ENCODE assay signal across 9 cellular contexts in genomic region chr7:620052-620451, GRCh38.
A peak's percentile ranks its signal among the peaks of the same experiment; 100 is the strongest.
DNase-seq lines count a peak whose midpoint lies in the region; ATAC-seq and TF ChIP-seq lines count a peak whose summit lies in the region.
"Had no signal": no experiment of that assay in that cellular context is flagged by ENCODE, and none has a peak within 500 bp of the region (broad histone marks: within the 10 kb centered on the region; RNA-seq: fewer than 3 reads in every experiment).

No MANE protein-coding gene starts in this region.

- POLR2A ChIA-PET in MCF 10A (lab: Yijun Ruan, JAX), result no interaction called here
- POLR2A ChIA-PET in activated CD4-positive, alpha-beta memory T cell treated with anti-CD3 and anti-CD28 coated beads for 36 hours (lab: Charles Lee), result interaction anchor here (1.1 to 3.6 kb wide), 2 partner anchors 16 to 18 kb away, joined by 4 to 31 read pairs; no protein-coding TSS in a partner anchor

- H3K27me3 ChIP-seq in breast epithelium, result no peaks in the 10 kb centered on the region
- H3K27me3 ChIP-seq: esophagus muscularis mucosa had no signal

- no peak for TF ChIP-seq POLR2A in breast epithelium (IDR thresholded peaks at IDR 0.05)

- no peak for TF ChIP-seq CTCF in MCF 10A (IDR thresholded peaks at IDR 0.05; ENCODE audit: unreplicated experiment)
- TF ChIP-seq CTCF in breast epithelium (IDR thresholded peaks at IDR 0.05), result no peak
- no peak for TF ChIP-seq CTCF in nephron progenitor cell (IDR thresholded peaks at IDR 0.05)

- no peaks in the 10 kb centered on the region for H3K36me3 ChIP-seq in breast epithelium
- H3K36me3 ChIP-seq: esophagus muscularis mucosa had no signal

- no peak overlapping the region for H3K27ac ChIP-seq in breast epithelium
- H3K27ac ChIP-seq: esophagus muscularis mucosa had no signal

- H3K36me3 Mint-ChIP-seq in MCF 10A (ENCODE audit: insufficient read depth, unreplicated experiment), result peaks cover 7% of the 10 kb centered on the region
- H3K36me3 Mint-ChIP-seq in activated CD4-positive, alpha-beta memory T cell treated with anti-CD3 and anti-CD28 coated beads for 36 hours, result peaks cover 44% of the 10 kb centered on the region
- H3K36me3 Mint-ChIP-seq in nephron progenitor cell (ENCODE audit: low read depth), result peaks cover 62% of the 10 kb centered on the region

- no peak overlapping the region for H3K4me3 ChIP-seq in breast epithelium
- H3K4me3 ChIP-seq: esophagus muscularis mucosa had no signal

- CTCF ChIA-PET in MCF 10A (lab: Yijun Ruan, JAX), result interaction anchor here (0.6 to 0.7 kb wide), 2 partner anchors 216 to 255 kb away, joined by 3 read pairs; no protein-coding TSS in a partner anchor
- CTCF ChIA-PET in activated CD4-positive, alpha-beta memory T cell treated with anti-CD3 and anti-CD28 coated beads for 36 hours (lab: Charles Lee), result interaction anchor here (0.7 to 1.1 kb wide), 3 partner anchors 16 to 26 kb away, joined by 3 to 6 read pairs (median 4); no protein-coding TSS in a partner anchor

- intact Hi-C loops in MCF 10A (cut with micrococcal nuclease), result no loop called here
- intact Hi-C loops in breast epithelium (cut with DNase I; ENCODE audit: low total_unique reads), result no loop called here
- intact Hi-C loops in activated CD4-positive, alpha-beta memory T cell treated with anti-CD3 and anti-CD28 coated beads for 36 hours (cut with micrococcal nuclease), result loop anchor here (2.0 kb wide), 1 partner anchor 21 kb away; no protein-coding TSS in a partner anchor

- H3K27ac Mint-ChIP-seq in MCF 10A (ENCODE audit: low read depth, unreplicated experiment) (no peak overlapping the region), nephron progenitor cell (no peak overlapping the region)
- peak overlapping the region; percentile 97 for H3K27ac Mint-ChIP-seq in activated CD4-positive, alpha-beta memory T cell treated with anti-CD3 and anti-CD28 coated beads for 36 hours

- H3K9me3 ChIP-seq in breast epithelium, result peaks cover 11 to 14% of the 10 kb centered on the region in 2 donors

- peak; percentile 24 for DNase-seq in MCF 10A (ENCODE audit: unreplicated experiment)
- DNase-seq in breast epithelium (ENCODE audit: low spot score in 2 of 2), result no peak
- peak; percentile 29 for DNase-seq in activated CD4-positive, alpha-beta memory T cell treated with anti-CD3 and anti-CD28 coated beads for 36 hours
- DNase-seq in glomerular endothelial cell (ENCODE audit: extremely low read depth, low read depth, low spot score), result peak; percentile 90
- DNase-seq in NCI-H1436 (lab: John Stamatoyannopoulos, UW), result no peak
- DNase-seq in amygdala (lab: John Stamatoyannopoulos, UW), result no peak
- no peak for DNase-seq in nephron progenitor cell

- peaks cover 8% of the 10 kb centered on the region for H3K4me1 Mint-ChIP-seq in MCF 10A (ENCODE audit: insufficient read depth, unreplicated experiment)
- H3K4me1 Mint-ChIP-seq in activated CD4-positive, alpha-beta memory T cell treated with anti-CD3 and anti-CD28 coated beads for 36 hours (ENCODE audit: low read depth), result peaks cover 43% of the 10 kb centered on the region
- H3K4me1 Mint-ChIP-seq in nephron progenitor cell, result peaks cover 8% of the 10 kb centered on the region

- no TSS peak for BruUV-seq in MCF 10A (replicated peaks; lab: Mats Ljungman, UMichigan)

- H3K4me3 Mint-ChIP-seq in MCF 10A (ENCODE audit: unreplicated experiment) (no peak overlapping the region), nephron progenitor cell (no peak overlapping the region)
- no peak overlapping the region for H3K4me3 Mint-ChIP-seq in activated CD4-positive, alpha-beta memory T cell treated with anti-CD3 and anti-CD28 coated beads for 36 hours

- H3K27me3 Mint-ChIP-seq in MCF 10A (ENCODE audit: insufficient read depth, unreplicated experiment), result no peaks in the 10 kb centered on the region
- H3K27me3 Mint-ChIP-seq in activated CD4-positive, alpha-beta memory T cell treated with anti-CD3 and anti-CD28 coated beads for 36 hours, result no peaks in the 10 kb centered on the region
- H3K27me3 Mint-ChIP-seq in nephron progenitor cell (ENCODE audit: low read depth, poor library complexity), result peaks cover 5% of the 10 kb centered on the region

- no peak for ATAC-seq in GM21737 (IDR thresholded peaks at IDR 0.05; ENCODE audit: unreplicated experiment)

- H3K4me1 ChIP-seq in breast epithelium, result no peaks in the 10 kb centered on the region
- H3K4me1 ChIP-seq: esophagus muscularis mucosa had no signal

- H3K9me3 Mint-ChIP-seq in MCF 10A (ENCODE audit: unreplicated experiment) (peaks cover 10% of the 10 kb centered on the region), nephron progenitor cell (peaks cover 67% of the 10 kb centered on the region)
- peaks cover 41% of the 10 kb centered on the region for H3K9me3 Mint-ChIP-seq in activated CD4-positive, alpha-beta memory T cell treated with anti-CD3 and anti-CD28 coated beads for 36 hours

Comparison
In these comparisons a context has a peak if more than half of its experiments do, and no peak if none do; other contexts are left out.
1. DNase-seq: peak in MCF 10A (single experiment), activated CD4-positive, alpha-beta memory T cell treated with anti-CD3 and anti-CD28 coated beads for 36 hours (single experiment) and glomerular endothelial cell (single experiment); none in breast epithelium (0 of 2), NCI-H1436 (single experiment), amygdala (0 of 56) and nephron progenitor cell (single experiment).